8 cellular contexts compared by ENCODE assay signal in genomic region chr4:190020790-190021717, GRCh38. TPM values are rescaled to one million over a fixed set of nuclear protein-coding genes. Genes with fewer than 3 reads are reported as not detected.
DNase-seq lines count a peak whose midpoint lies in the region; ATAC-seq, FAIRE-seq and TF ChIP-seq lines count a peak whose summit lies in the region.

No MANE protein-coding gene starts in this region.

- TF ChIP-seq EP300 in gastroesophageal sphincter (IDR thresholded peaks at IDR 0.05): no peak

- H3K27me3 Mint-ChIP-seq in activated T-cell treated with anti-CD3 and anti-CD28 coated beads, Interleukin-2, amount 50 U/mL, for 4 hours (ENCODE audit: low read depth): peaks cover 50% of the 10 kb centered on the region

- H3K4me3 ChIP-seq in gastroesophageal sphincter (peak overlapping the region in 1 of 2 donors; percentile 36), retinal pigment epithelial cell (ENCODE audit: low read length) (peak overlapping the region; percentile 21)

- H3K36me3 ChIP-seq in gastroesophageal sphincter: no peaks in the 10 kb centered on the region

- no peak for DNase-seq in GM19239 (ENCODE audit: insufficient read length, low spot score)
- no peak for DNase-seq in activated T-cell treated with anti-CD3 and anti-CD28 coated beads, Interleukin-2, amount 50 U/mL, for 4 hours
- no peak for DNase-seq in retinal pigment epithelial cell (ENCODE audit: low read depth)
- no peak for DNase-seq in amygdala (lab: John Stamatoyannopoulos, UW)
- DNase-seq in stimulated activated naive CD4-positive, alpha-beta T cell (lab: John Stamatoyannopoulos, UW): no peak

- no peaks in the 10 kb centered on the region for H3K36me3 Mint-ChIP-seq in activated T-cell treated with anti-CD3 and anti-CD28 coated beads, Interleukin-2, amount 50 U/mL, for 4 hours (ENCODE audit: insufficient read depth)

- 0% methylated on average over 1 to 8 of the region's 55 CpGs for WGBS in gastroesophageal sphincter (ENCODE audit: low coverage in 1 of 2), 2 donors

- no peaks in the 10 kb centered on the region for H3K9me3 ChIP-seq in gastroesophageal sphincter

- H3K4me3 Mint-ChIP-seq in activated T-cell treated with anti-CD3 and anti-CD28 coated beads, Interleukin-2, amount 50 U/mL, for 4 hours: peak overlapping the region; percentile 58

- peaks cover 21% of the 10 kb centered on the region for H3K4me1 Mint-ChIP-seq in activated T-cell treated with anti-CD3 and anti-CD28 coated beads, Interleukin-2, amount 50 U/mL, for 4 hours (ENCODE audit: low read depth)

- no peaks in the 10 kb centered on the region for H3K9me3 Mint-ChIP-seq in activated T-cell treated with anti-CD3 and anti-CD28 coated beads, Interleukin-2, amount 50 U/mL, for 4 hours

- H3K4me1 ChIP-seq in gastroesophageal sphincter: peaks cover 0 to 52% (median 9%) of the 10 kb centered on the region in 3 donors

- FAIRE-seq in GM19239 (lab: Jason Lieb, UNC): peak; percentile 66

- peak; percentile 29 to 31 for ATAC-seq in activated T-cell treated with anti-CD3 and anti-CD28 coated beads, Interleukin-2, amount 50 U/mL, for 4 hours
- ATAC-seq in gastroesophageal sphincter (peak; percentile 19), HG03139 (IDR thresholded peaks at IDR 0.05; ENCODE audit: unreplicated experiment) (no peak), GM21786 (IDR thresholded peaks at IDR 0.05; ENCODE audit: unreplicated experiment) (no peak)

- no peak for TF ChIP-seq POLR2A in gastroesophageal sphincter (IDR thresholded peaks at IDR 0.05)

- no peak for TF ChIP-seq CTCF in gastroesophageal sphincter (IDR thresholded peaks at IDR 0.05)
- no peak for TF ChIP-seq CTCF in retinal pigment epithelial cell (conservative IDR thresholded peaks at IDR 0.05; ENCODE audit: low read depth, low read length)

- peaks cover 68% of the 10 kb centered on the region for H3K27me3 ChIP-seq in gastroesophageal sphincter

- H3K27ac ChIP-seq in gastroesophageal sphincter: no peak overlapping the region

RNA-seq across cellular contexts. Expression of gene FRG2, which starts 6.0 kb away (rescaled TPM):
- total RNA-seq in activated T-cell treated with anti-CD3 and anti-CD28 coated beads, Interleukin-2, amount 50 U/mL, for 4 hours: not detected
- not detected for total RNA-seq in gastroesophageal sphincter

RNA-seq across cellular contexts. Expression of gene DBET, which starts 43.2 kb away (rescaled TPM):
- under 1 TPM in 1 of 3 donors, not detected in 2; 0.08 TPM for total RNA-seq in activated T-cell treated with anti-CD3 and anti-CD28 coated beads, Interleukin-2, amount 50 U/mL, for 4 hours
- total RNA-seq in gastroesophageal sphincter: not detected

Comparison
In these comparisons a context has a peak if more than half of its experiments do, and no peak if none do; other contexts are left out.
1. ATAC-seq: peak in activated T-cell treated with anti-CD3 and anti-CD28 coated beads, Interleukin-2, amount 50 U/mL, for 4 hours (2 of 2) and gastroesophageal sphincter (single experiment); none in HG03139 (single experiment) and GM21786 (single experiment).